In the genomic region with DNA sequence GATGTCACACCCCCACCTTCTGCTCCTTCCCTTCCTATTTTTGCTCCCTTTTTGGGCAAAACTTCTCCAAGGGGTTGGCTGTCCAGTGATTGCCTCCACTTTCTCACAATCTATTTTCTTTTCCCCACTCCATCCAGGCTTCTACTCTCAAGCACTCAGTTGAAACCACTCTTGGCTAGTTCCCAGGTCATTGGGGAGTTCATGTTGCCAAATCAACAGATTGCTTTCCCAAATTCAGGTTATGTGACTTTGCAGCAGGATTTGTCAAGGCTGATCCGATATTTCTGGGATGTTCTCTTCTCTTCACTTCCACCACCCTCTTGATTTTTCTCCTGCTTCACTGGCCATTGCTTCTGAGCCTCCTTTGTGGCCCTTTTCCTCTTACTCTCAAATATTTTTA, we compare ENCODE assay signal across 19 cellular contexts.
DNase-seq lines count a peak whose midpoint lies in the region; ATAC-seq and TF ChIP-seq lines count a peak whose summit lies in the region.
"Had no signal": no experiment of that assay in that cellular context is flagged by ENCODE, and none has a peak within 500 bp of the region (broad histone marks: within the 10 kb centered on the region; RNA-seq: fewer than 3 reads in every experiment).

No MANE protein-coding gene starts in this region.

- no peak overlapping the region for H3K4me3 ChIP-seq in trophoblast cell (ENCODE audit: low read depth, low read length)

- H3K23ac ChIP-seq in trophoblast cell (ENCODE audit: low read length) = no peak overlapping the region

- H2BK120ac ChIP-seq in trophoblast cell (ENCODE audit: insufficient read depth, low read length, poor library complexity) = no peak overlapping the region

- no peak overlapping the region for H4K8ac ChIP-seq in trophoblast cell (ENCODE audit: low read depth, low read length)

- no peak overlapping the region for H3K4me3 Mint-ChIP-seq in activated CD8-positive, alpha-beta T cell treated with anti-CD3 and anti-CD28 coated beads for 36 hours
- H3K4me3 Mint-ChIP-seq: CD14-positive monocyte had no signal

- H3K36me3 Mint-ChIP-seq in activated CD8-positive, alpha-beta T cell treated with anti-CD3 and anti-CD28 coated beads for 36 hours (ENCODE audit: low read depth) = no peaks in the 10 kb centered on the region
- H3K36me3 Mint-ChIP-seq: CD14-positive monocyte had no signal

- H3K4ac ChIP-seq in trophoblast cell (ENCODE audit: low read depth, low read length) = no peak overlapping the region

- DNase-seq in NCI-H2196 (lab: John Stamatoyannopoulos, UW; ENCODE audit: unreplicated experiment) (peak; percentile 27), NCI-H2196 treated with DMSO at 0.1 percent for 48 hours (lab: John Stamatoyannopoulos, UW; ENCODE audit: unreplicated experiment) (no peak), NCI-H446 (lab: John Stamatoyannopoulos, UW) (peak; percentile 78 to 91), fibroblast of gingiva (ENCODE audit: low read depth) (peak; percentile 35), stromal cell of bone marrow (ENCODE audit: low read depth) (peak; percentile 25), trophoblast cell (no peak)
- DNase-seq in activated CD4-positive, alpha-beta T cell treated with anti-CD3 and anti-CD28 coated beads for 1 hour = no peak
- DNase-seq in activated CD8-positive, alpha-beta T cell treated with anti-CD3 and anti-CD28 coated beads for 36 hours = no peak
- DNase-seq: 8988T; COR-L47; DMS153; KG1; NCI-H1417; NCI-H1930; NCI-H345; NCI-H526 treated with DMSO at 0.1 percent for 48 hours; NK-92 treated with Interleukin-12 subunit alpha and Interleukin-12 subunit beta, amount 100 ng/mL, for 24 hours had no signal

- intact Hi-C loops in activated CD8-positive, alpha-beta T cell treated with anti-CD3 and anti-CD28 coated beads for 36 hours (cut with micrococcal nuclease) = no loop called here

- WGBS in trophoblast cell (ENCODE audit: extremely low coverage, insufficient coverage, insufficient read length) = no CpG with 5 or more reads among the region's 1 CpG

- POLR2A ChIA-PET in activated CD8-positive, alpha-beta T cell treated with anti-CD3 and anti-CD28 coated beads for 36 hours (lab: Charles Lee) = no interaction called here

- H3K27ac ChIP-seq in trophoblast cell (ENCODE audit: low read depth, low read length) = no peak overlapping the region

- H3K4me1 Mint-ChIP-seq in activated CD8-positive, alpha-beta T cell treated with anti-CD3 and anti-CD28 coated beads for 36 hours (ENCODE audit: low read depth) = no peaks in the 10 kb centered on the region
- H3K4me1 Mint-ChIP-seq: CD14-positive monocyte had no signal

- H3K9me3 ChIP-seq in trophoblast cell (ENCODE audit: insufficient read depth, low read depth, low read length) = no peaks in the 10 kb centered on the region

- CTCF ChIA-PET in activated CD8-positive, alpha-beta T cell treated with anti-CD3 and anti-CD28 coated beads for 36 hours (lab: Charles Lee) = no interaction called here

- no peak overlapping the region for H3K27ac Mint-ChIP-seq in activated CD8-positive, alpha-beta T cell treated with anti-CD3 and anti-CD28 coated beads for 36 hours
- H3K27ac Mint-ChIP-seq: CD14-positive monocyte had no signal

- ATAC-seq in activated CD8-positive, alpha-beta T cell treated with anti-CD3 and anti-CD28 coated beads for 36 hours = no peak
- ATAC-seq: Right ventricle myocardium inferior had no signal

- H3K4me2 ChIP-seq in trophoblast cell (ENCODE audit: low read length) = no peak overlapping the region

- H2AK5ac ChIP-seq in trophoblast cell (ENCODE audit: low read length) = no peak overlapping the region

- H3K79me2 ChIP-seq in trophoblast cell (ENCODE audit: control insufficient read depth, insufficient read depth, low read length, poor library complexity) = no peaks in the 10 kb centered on the region

- H3K9ac ChIP-seq in trophoblast cell (ENCODE audit: low read length) = no peak overlapping the region

- no peaks in the 10 kb centered on the region for H3K79me1 ChIP-seq in trophoblast cell (ENCODE audit: low read length)

- peaks cover 0 to 2% of the 10 kb centered on the region in 2 experiments for H3K4me1 ChIP-seq in trophoblast cell (ENCODE audit: control insufficient read depth in 1 of 2, insufficient read depth in 2 of 2, low read length in 2 of 2)

- H3K14ac ChIP-seq in trophoblast cell (ENCODE audit: low read length) = no peak overlapping the region

- no peaks in the 10 kb centered on the region for H3K27me3 ChIP-seq in trophoblast cell (ENCODE audit: insufficient read depth, low read length)

- no peak overlapping the region for H2BK5ac ChIP-seq in trophoblast cell (ENCODE audit: low read depth, low read length, poor library complexity)

- H3K18ac ChIP-seq in trophoblast cell (ENCODE audit: low read length) = no peak overlapping the region

- H4K91ac ChIP-seq in trophoblast cell (ENCODE audit: low read depth, low read length) = no peak overlapping the region

- H3K27me3 Mint-ChIP-seq in activated CD8-positive, alpha-beta T cell treated with anti-CD3 and anti-CD28 coated beads for 36 hours = peaks cover 4% of the 10 kb centered on the region

- H3K9me3 Mint-ChIP-seq in activated CD8-positive, alpha-beta T cell treated with anti-CD3 and anti-CD28 coated beads for 36 hours = no peaks in the 10 kb centered on the region
- H3K9me3 Mint-ChIP-seq: CD14-positive monocyte had no signal

- H2BK12ac ChIP-seq in trophoblast cell (ENCODE audit: low read length) = no peak overlapping the region

- no peaks in the 10 kb centered on the region for H3K36me3 ChIP-seq in trophoblast cell (ENCODE audit: control insufficient read depth in 1 of 2, insufficient read depth in 2 of 2, low read length in 2 of 2)

- TF ChIP-seq CTCF in activated CD8-positive, alpha-beta T cell treated with anti-CD3 and anti-CD28 coated beads for 36 hours (IDR thresholded peaks at IDR 0.05) = no peak

- no peak overlapping the region for H2AFZ ChIP-seq in trophoblast cell (ENCODE audit: insufficient read depth, low read length, poor library complexity)

- H4K12ac ChIP-seq in trophoblast cell (ENCODE audit: low read depth, low read length) = no peak overlapping the region

Comparison
In these comparisons a context has a peak if more than half of its experiments do, and no peak if none do; other contexts are left out.
1. DNase-seq: peak in NCI-H2196 (single experiment), NCI-H446 (2 of 2), fibroblast of gingiva (single experiment) and stromal cell of bone marrow (single experiment); none in NCI-H2196 treated with DMSO at 0.1 percent for 48 hours (single experiment), activated CD4-positive, alpha-beta T cell treated with anti-CD3 and anti-CD28 coated beads for 1 hour (single experiment), trophoblast cell (0 of 2) and activated CD8-positive, alpha-beta T cell treated with anti-CD3 and anti-CD28 coated beads for 36 hours (single experiment).